ENCODE assay signal across 1 cellular context in genomic region chr6:53701333-53702073, GRCh38.
TF ChIP-seq lines count a peak whose summit lies in the region.

No MANE protein-coding gene starts in this region.

TF ChIP-seq in GM23338, 12 proteins besides CTCF, POLR2A, EP300 and RAD21 (continued from another document):
- no peak for TF ChIP-seq ZNF462 (CRISPR knock-in tag; IDR thresholded peaks at IDR 0.05)
- TF ChIP-seq JUNB (IDR thresholded peaks at IDR 0.05; ENCODE audit: unreplicated experiment), result no peak
- TF ChIP-seq NANOG (IDR thresholded peaks at IDR 0.05; ENCODE audit: borderline replicate concordance), result no peak
TF ChIP-seq in GM23338: peak in this region for 0.
